11 cellular contexts compared by ENCODE assay signal in genomic region chr17:38341035-38341721, GRCh38. TPM values are rescaled to one million over a fixed set of nuclear protein-coding genes. Genes with fewer than 3 reads are reported as not detected.
DNase-seq lines count a peak whose midpoint lies in the region; TF ChIP-seq lines count a peak whose summit lies in the region.
"Had no signal": no experiment of that assay in that cellular context is flagged by ENCODE, and none has a peak within 500 bp of the region (broad histone marks: within the 10 kb centered on the region; RNA-seq: fewer than 3 reads in every experiment).

No MANE protein-coding gene starts in this region.

- H2AFZ ChIP-seq in OCI-LY7 (ENCODE audit: low read length): peak overlapping the region; percentile 42; the same call in 1 of the 2 replicates
- no peak overlapping the region for H2AFZ ChIP-seq in Karpas-422 (ENCODE audit: low read length)

- intact Hi-C loops in OCI-LY7 (cut with micrococcal nuclease; ENCODE audit: unreplicated experiment): no loop called here

- no peak overlapping the region for H3K9ac ChIP-seq in Karpas-422 (ENCODE audit: low read length)

- no peaks in the 10 kb centered on the region for H3K79me2 ChIP-seq in OCI-LY7 (ENCODE audit: insufficient read depth, low read depth, low read length)
- no peaks in the 10 kb centered on the region for H3K79me2 ChIP-seq in Karpas-422 (ENCODE audit: low read length)

- BruUV-seq in OCI-LY7 (replicated peaks; lab: Mats Ljungman, UMichigan): no TSS peak

- H3K4me1 ChIP-seq in OCI-LY7 (ENCODE audit: insufficient read depth, low read length, poor library complexity, severe bottlenecking) (peaks cover 5% of the 10 kb centered on the region), cardiac muscle cell (ENCODE audit: low read depth) (peaks cover 3% of the 10 kb centered on the region), Karpas-422 (ENCODE audit: low read length) (no peaks in the 10 kb centered on the region)

- H3K36me3 ChIP-seq in OCI-LY7 (ENCODE audit: insufficient read depth, low read length) (no peaks in the 10 kb centered on the region), cardiac muscle cell (no peaks in the 10 kb centered on the region), Karpas-422 (ENCODE audit: insufficient read depth, low read length) (no peaks in the 10 kb centered on the region)

- H3K27ac ChIP-seq in OCI-LY7 (ENCODE audit: low read depth, low read length, poor library complexity, severe bottlenecking) (no peak overlapping the region), cardiac muscle cell (no peak overlapping the region), substantia nigra (ENCODE audit: low read depth, low read length, poor library complexity, severe bottlenecking) (peak overlapping the region; percentile 86), RWPE1 (no peak overlapping the region), Karpas-422 (ENCODE audit: low read length) (no peak overlapping the region)
- H3K27ac ChIP-seq: 22Rv1 had no signal

- H4K20me1 ChIP-seq in OCI-LY7 (ENCODE audit: insufficient read depth, low read length) (no peaks in the 10 kb centered on the region), Karpas-422 (ENCODE audit: insufficient read depth, low read depth, low read length) (no peaks in the 10 kb centered on the region)

- no peak overlapping the region for H3K4me2 ChIP-seq in OCI-LY7 (ENCODE audit: low read length)
- H3K4me2 ChIP-seq in Karpas-422 (ENCODE audit: low read depth, low read length, poor library complexity, severe bottlenecking): no peak overlapping the region

- H3K9me3 ChIP-seq in OCI-LY7 (ENCODE audit: low read length): no peaks in the 10 kb centered on the region
- no peaks in the 10 kb centered on the region for H3K9me3 ChIP-seq in cardiac muscle cell (ENCODE audit: low read depth)
- no peaks in the 10 kb centered on the region for H3K9me3 ChIP-seq in Karpas-422 (ENCODE audit: low read length)

- POLR2A ChIA-PET in OCI-LY7 (lab: Charles Lee) (interaction anchor here (1.0 kb wide), 1 partner anchor 12 kb away, joined by 3 read pairs; no protein-coding TSS in a partner anchor), RWPE1 (lab: Yijun Ruan, JAX; ENCODE audit: low non-redundant PET) (interaction anchor here (1.0 kb wide), 1 partner anchor 17 kb away, joined by 3 read pairs; no protein-coding TSS in a partner anchor)

- H3K27me3 ChIP-seq in cardiac muscle cell (no peaks in the 10 kb centered on the region), Karpas-422 (ENCODE audit: low read length) (no peaks in the 10 kb centered on the region)

- TF ChIP-seq CTCF in OCI-LY7 (conservative IDR thresholded peaks at IDR 0.05; ENCODE audit: low read length) (no peak), cardiac muscle cell (IDR thresholded peaks at IDR 0.05; ENCODE audit: low read depth, low read length) (no peak), RWPE1 (conservative IDR thresholded peaks at IDR 0.05; ENCODE audit: low read depth) (no peak)

- H3K9me2 ChIP-seq in OCI-LY7 (ENCODE audit: insufficient read depth, low read length) (no peaks in the 10 kb centered on the region), Karpas-422 (replicated peaks; ENCODE audit: insufficient read depth, low read length) (no peaks in the 10 kb centered on the region)

- DNase-seq in DMS 273 (lab: John Stamatoyannopoulos, UW; ENCODE audit: unreplicated experiment) (peak; percentile 75), DMS 273 treated with DMSO at 0.1 percent for 48 hours (lab: John Stamatoyannopoulos, UW) (no peak), OCI-LY7 (ENCODE audit: low spot score) (no peak), cardiac muscle cell (ENCODE audit: low read depth in 1 of 2, low spot score in 1 of 2) (peak; percentile 34 to 77), substantia nigra (lab: John Stamatoyannopoulos, UW) (peak in 48 of 49 donors; percentile 35 to 93 (median 78)), RWPE1 (ENCODE audit: low spot score) (no peak), Karpas-422 (no peak), NCI-H1930 (lab: John Stamatoyannopoulos, UW) (no peak)

- CTCF ChIA-PET in OCI-LY7 (lab: Charles Lee; ENCODE audit: unreplicated experiment) (interaction anchor here (0.6 kb wide), 1 partner anchor 327 kb away, joined by 3 read pairs; no protein-coding TSS in a partner anchor), RWPE1 (lab: Yijun Ruan, JAX) (interaction anchor here (2.0 kb wide), 1 partner anchor 73 kb away, joined by 8 read pairs; no protein-coding TSS in a partner anchor)

- H3K4me3 ChIP-seq in OCI-LY7 (ENCODE audit: low read depth, low read length, poor library complexity, severe bottlenecking) (no peak overlapping the region), cardiac muscle cell (no peak overlapping the region), Karpas-422 (ENCODE audit: low read length) (no peak overlapping the region)
- H3K4me3 ChIP-seq: lung had no signal

RNA-seq across cellular contexts. Expression of gene GPR179, which starts 2.6 kb away (rescaled TPM):
- total RNA-seq in OCI-LY7 (2014; rRNA removed; shearing (Covaris generic)): 0.21 and 0.32 TPM in 2 replicates
- 0.06 and 1.1 TPM in 2 replicates for total RNA-seq in OCI-LY7 (2022)
- total RNA-seq in cardiac muscle cell: 0.07 and 0.51 TPM in 2 replicates
- 0.12 TPM in 1 of 2 replicates, not detected in the other for polyA plus RNA-seq in cardiac muscle cell
- 0.04 and 0.22 TPM in 2 replicates for total RNA-seq in Karpas-422 (2014; rRNA removed; shearing (Covaris generic); ENCODE audit: low replicate concordance)
- total RNA-seq: activated T-helper 2 cell treated with anti-CD3 and anti-CD28 coated beads, Interferon-gamma antibody, Interleukin-2, Interleukin-4, amounts not matched to agents 10 μg/mL and 5 μg/mL and 100 μg/mL, durations not matched to agents 14 hours and 24 hours and 36 hours had no signal

RNA-seq across cellular contexts. Expression of gene SOCS7, which starts 10.5 kb away (rescaled TPM):
- 27.0 and 36.1 TPM in 2 replicates for total RNA-seq in OCI-LY7 (2014; rRNA removed; shearing (Covaris generic))
- total RNA-seq in OCI-LY7 (2022): 39.1 and 44.9 TPM in 2 replicates
- total RNA-seq in cardiac muscle cell: 12.5 and 18.7 TPM in 2 replicates
- 2.8 and 4.2 TPM in 2 replicates for polyA plus RNA-seq in cardiac muscle cell
- total RNA-seq in Karpas-422 (2014; rRNA removed; shearing (Covaris generic); ENCODE audit: low replicate concordance): 26.5 and 33.8 TPM in 2 replicates

RNA-seq across cellular contexts. Expression of gene MRPL45, which starts 44.2 kb away (rescaled TPM):
- total RNA-seq in OCI-LY7 (2014; rRNA removed; shearing (Covaris generic)): 29.5 and 29.6 TPM in 2 replicates
- total RNA-seq in OCI-LY7 (2022) (41.5 and 45.1 TPM in 2 replicates), cardiac muscle cell (42.0 and 46.7 TPM in 2 replicates)
- 43.5 and 49.0 TPM in 2 replicates for polyA plus RNA-seq in cardiac muscle cell
- total RNA-seq in Karpas-422 (2014; rRNA removed; shearing (Covaris generic); ENCODE audit: low replicate concordance): 42.0 and 45.5 TPM in 2 replicates

Comparison
In these comparisons a context has a peak if more than half of its experiments do, and no peak if none do; other contexts are left out.
1. DNase-seq: peak in DMS 273 (single experiment), cardiac muscle cell (2 of 2) and substantia nigra (48 of 49); none in DMS 273 treated with DMSO at 0.1 percent for 48 hours (single experiment), OCI-LY7 (single experiment), RWPE1 (single experiment), Karpas-422 (single experiment) and NCI-H1930 (0 of 2).